ENCODE assay signal across 8 cellular contexts in genomic region chr17:79042421-79043190, GRCh38. TPM values are rescaled to one million over a fixed set of nuclear protein-coding genes. Genes with fewer than 3 reads are reported as not detected.
A peak's percentile ranks its signal among the peaks of the same experiment; 100 is the strongest.
DNase-seq lines count a peak whose midpoint lies in the region; ATAC-seq and TF ChIP-seq lines count a peak whose summit lies in the region.

No MANE protein-coding gene starts in this region.

- peaks cover 0 to 9% (median 4%) of the 10 kb centered on the region in 4 donors for H3K4me1 Mint-ChIP-seq in CD4-positive, CD25-positive, alpha-beta regulatory T cell
- peaks cover 4% of the 10 kb centered on the region for H3K4me1 Mint-ChIP-seq in activated naive CD8-positive, alpha-beta T cell treated with anti-CD3 and anti-CD28 coated beads, Interleukin-2, amount 10 ng/mL, durations not matched to agents 7 days and 5 days

- H3K36me3 ChIP-seq in CD4-positive, CD25-positive, alpha-beta regulatory T cell (ENCODE audit: control insufficient read depth, insufficient read depth, low read length), result no peaks in the 10 kb centered on the region
- H3K36me3 ChIP-seq in right atrium auricular region, result peaks cover 31% of the 10 kb centered on the region

- H3K9me3 Mint-ChIP-seq in CD4-positive, CD25-positive, alpha-beta regulatory T cell, result peaks cover 0 to 1% (median 0%) of the 10 kb centered on the region in 7 donors
- peaks cover 5% of the 10 kb centered on the region for H3K9me3 Mint-ChIP-seq in activated naive CD8-positive, alpha-beta T cell treated with anti-CD3 and anti-CD28 coated beads, Interleukin-2, amount 10 ng/mL, durations not matched to agents 7 days and 5 days

- no peaks in the 10 kb centered on the region for H3K4me1 ChIP-seq in CD4-positive, CD25-positive, alpha-beta regulatory T cell (ENCODE audit: control insufficient read depth, insufficient read depth, low read length, poor library complexity, severe bottlenecking)
- peaks cover 0 to 39% of the 10 kb centered on the region in 2 donors for H3K4me1 ChIP-seq in right atrium auricular region

- POLR2A ChIA-PET in activated naive CD8-positive, alpha-beta T cell treated with anti-CD3 and anti-CD28 coated beads, Interleukin-2, amount 10 ng/mL, durations not matched to agents 7 days and 5 days (lab: Charles Lee), result no interaction called here

- peak; percentile 90 to 93 for TF ChIP-seq CTCF in right atrium auricular region (IDR thresholded peaks at IDR 0.05)

- H3K4me3 ChIP-seq in CD4-positive, CD25-positive, alpha-beta regulatory T cell (ENCODE audit: low read depth, low read length), result no peak overlapping the region
- no peak overlapping the region for H3K4me3 ChIP-seq in right atrium auricular region

- no peaks in the 10 kb centered on the region for H3K36me3 Mint-ChIP-seq in CD4-positive, CD25-positive, alpha-beta regulatory T cell
- H3K36me3 Mint-ChIP-seq in activated naive CD8-positive, alpha-beta T cell treated with anti-CD3 and anti-CD28 coated beads, Interleukin-2, amount 10 ng/mL, durations not matched to agents 7 days and 5 days, result no peaks in the 10 kb centered on the region

- no peaks in the 10 kb centered on the region for H3K27me3 Mint-ChIP-seq in CD4-positive, CD25-positive, alpha-beta regulatory T cell
- H3K27me3 Mint-ChIP-seq in activated naive CD8-positive, alpha-beta T cell treated with anti-CD3 and anti-CD28 coated beads, Interleukin-2, amount 10 ng/mL, durations not matched to agents 7 days and 5 days, result no peaks in the 10 kb centered on the region

- no peaks in the 10 kb centered on the region for H3K9me3 ChIP-seq in CD4-positive, CD25-positive, alpha-beta regulatory T cell (ENCODE audit: control insufficient read depth in 2 of 2, low read length in 2 of 2)
- no peaks in the 10 kb centered on the region for H3K9me3 ChIP-seq in right atrium auricular region

- no peak overlapping the region for H3K4me3 Mint-ChIP-seq in CD4-positive, CD25-positive, alpha-beta regulatory T cell
- H3K4me3 Mint-ChIP-seq in activated naive CD8-positive, alpha-beta T cell treated with anti-CD3 and anti-CD28 coated beads, Interleukin-2, amount 10 ng/mL, durations not matched to agents 7 days and 5 days, result no peak overlapping the region

- H3K27me3 ChIP-seq in CD4-positive, CD25-positive, alpha-beta regulatory T cell (ENCODE audit: control insufficient read depth, insufficient read depth, low read length), result no peaks in the 10 kb centered on the region
- no peaks in the 10 kb centered on the region for H3K27me3 ChIP-seq in right atrium auricular region

- peak; percentile 29 to 56 (median 50) for DNase-seq in CD4-positive, CD25-positive, alpha-beta regulatory T cell
- DNase-seq in HT1080 (ENCODE audit: low read depth) (peak; percentile 45), T follicular helper cell (ENCODE audit: low read depth) (peak; percentile 48), right atrium auricular region (ENCODE audit: low spot score) (no peak)
- DNase-seq in activated naive CD8-positive, alpha-beta T cell treated with anti-CD3 and anti-CD28 coated beads, Interleukin-2, amount 10 ng/mL, durations not matched to agents 7 days and 5 days, result peak; percentile 76
- peak; percentile 80 for DNase-seq in stimulated activated CD4-positive, alpha-beta T cell treated with anti-CD3 and anti-CD28 coated beads, Interleukin-15, amount 100 ng/mL, for 24 hours

- no peak overlapping the region for H3K27ac Mint-ChIP-seq in CD4-positive, CD25-positive, alpha-beta regulatory T cell
- H3K27ac Mint-ChIP-seq in activated naive CD8-positive, alpha-beta T cell treated with anti-CD3 and anti-CD28 coated beads, Interleukin-2, amount 10 ng/mL, durations not matched to agents 7 days and 5 days, result no peak overlapping the region

- peak; percentile 28 to 50 for ATAC-seq in CD4-positive, CD25-positive, alpha-beta regulatory T cell (ENCODE audit: low read depth in 2 of 2)
- peak; percentile 62 for ATAC-seq in activated naive CD8-positive, alpha-beta T cell treated with anti-CD3 and anti-CD28 coated beads, Interleukin-2, amount 10 ng/mL, durations not matched to agents 7 days and 5 days (ENCODE audit: low read depth)
- ATAC-seq in GM19324 (IDR thresholded peaks at IDR 0.05; ENCODE audit: low FRiP score, unreplicated experiment) (no peak), HG02759 (IDR thresholded peaks at IDR 0.05; ENCODE audit: unreplicated experiment) (no peak)

- no peak overlapping the region for H3K27ac ChIP-seq in CD4-positive, CD25-positive, alpha-beta regulatory T cell (ENCODE audit: insufficient read depth, low read length, poor library complexity, severe bottlenecking)
- H3K27ac ChIP-seq in right atrium auricular region, result peak overlapping the region in 1 of 2 donors; percentile 31

RNA-seq across cellular contexts. Expression of gene C1QTNF1, which starts 18.6 kb away (rescaled TPM):
- not detected for total RNA-seq in CD4-positive, CD25-positive, alpha-beta regulatory T cell
- not detected for polyA plus RNA-seq in CD4-positive, CD25-positive, alpha-beta regulatory T cell
- 0.45 TPM in 1 of 2 replicates, not detected in the other for total RNA-seq in HT1080 (2014; rRNA removed; shearing (Covaris generic))
- polyA plus RNA-seq in HT1080 (2015; cell fraction: cytosol; rRNA removed), result 1.5 and 1.8 TPM in 2 replicates
- 0.98 and 1.3 TPM in 2 replicates for polyA plus RNA-seq in HT1080 (2015; cell fraction: nucleus; rRNA removed)
- total RNA-seq in activated naive CD8-positive, alpha-beta T cell treated with anti-CD3 and anti-CD28 coated beads, Interleukin-2, amount 10 ng/mL, durations not matched to agents 7 days and 5 days, result not detected
- 100 to 1,000 TPM; 125 to 401 TPM for total RNA-seq in right atrium auricular region

RNA-seq across cellular contexts. Expression of gene ENGASE, which starts 32.0 kb away (rescaled TPM):
- total RNA-seq in CD4-positive, CD25-positive, alpha-beta regulatory T cell, result 91.9 TPM
- polyA plus RNA-seq in CD4-positive, CD25-positive, alpha-beta regulatory T cell, result 1 to 10 TPM; 1.1 to 4.7 (median 2.4) TPM
- 5.1 and 7.2 TPM in 2 replicates for total RNA-seq in HT1080 (2014; rRNA removed; shearing (Covaris generic))
- 3.3 and 4.4 TPM in 2 replicates for polyA plus RNA-seq in HT1080 (2015; cell fraction: cytosol; rRNA removed)
- polyA plus RNA-seq in HT1080 (2015; cell fraction: nucleus; rRNA removed), result 80.8 and 129 TPM in 2 replicates
- total RNA-seq in activated naive CD8-positive, alpha-beta T cell treated with anti-CD3 and anti-CD28 coated beads, Interleukin-2, amount 10 ng/mL, durations not matched to agents 7 days and 5 days, result 10 to 100 TPM; 72.8 to 78.2 TPM
- total RNA-seq in right atrium auricular region, result 10 to 100 TPM in 1 of 2 donors, 1 to 10 TPM in 1; 7.7 to 13.5 TPM

RNA-seq across cellular contexts. Expression of gene CANT1, which starts 33.0 kb away (rescaled TPM):
- total RNA-seq in CD4-positive, CD25-positive, alpha-beta regulatory T cell, result 49.6 TPM
- 10 to 100 TPM in 1 of 4 donors, 1 to 10 TPM in 3; 8.5 to 11.7 (median 9.6) TPM for polyA plus RNA-seq in CD4-positive, CD25-positive, alpha-beta regulatory T cell
- total RNA-seq in HT1080 (2014; rRNA removed; shearing (Covaris generic)), result 71.1 and 92.2 TPM in 2 replicates
- 93.0 and 109 TPM in 2 replicates for polyA plus RNA-seq in HT1080 (2015; cell fraction: cytosol; rRNA removed)
- 79.1 and 85.5 TPM in 2 replicates for polyA plus RNA-seq in HT1080 (2015; cell fraction: nucleus; rRNA removed)
- total RNA-seq in activated naive CD8-positive, alpha-beta T cell treated with anti-CD3 and anti-CD28 coated beads, Interleukin-2, amount 10 ng/mL, durations not matched to agents 7 days and 5 days, result 10 to 100 TPM; 56.0 to 61.5 TPM
- 10 to 100 TPM; 20.9 to 40.1 TPM for total RNA-seq in right atrium auricular region

Comparison
In these comparisons a context has a peak if more than half of its experiments do, and no peak if none do; other contexts are left out.
1. ATAC-seq: peak in CD4-positive, CD25-positive, alpha-beta regulatory T cell (2 of 2) and activated naive CD8-positive, alpha-beta T cell treated with anti-CD3 and anti-CD28 coated beads, Interleukin-2, amount 10 ng/mL, durations not matched to agents 7 days and 5 days (single experiment); none in GM19324 (single experiment) and HG02759 (single experiment).
2. RNA of gene C1QTNF1, which starts 18.6 kb away (total RNA-seq): 125 to 401 TPM in right atrium auricular region; 0.45 TPM in HT1080, not detected in CD4-positive, CD25-positive, alpha-beta regulatory T cell (single experiment) and not detected in activated naive CD8-positive, alpha-beta T cell treated with anti-CD3 and anti-CD28 coated beads, Interleukin-2, amount 10 ng/mL, durations not matched to agents 7 days and 5 days; every median in the first group is over 10 times any median in the second.